1 cellular context compared by ENCODE assay signal in genomic region chr4:73585345-73585744, GRCh38.
TF ChIP-seq lines count a peak whose summit lies in the region.

No MANE protein-coding gene starts in this region.

TF ChIP-seq in GM23338, 12 proteins besides CTCF, POLR2A, EP300 and RAD21 (continued from another document):
- TF ChIP-seq REST (IDR thresholded peaks at IDR 0.05; ENCODE audit: unreplicated experiment) (no peak), EZH2 (IDR thresholded peaks at IDR 0.05; ENCODE audit: low read depth, unreplicated experiment) (no peak), ZNF462 (CRISPR knock-in tag; IDR thresholded peaks at IDR 0.05) (no peak), ETS1 (IDR thresholded peaks at IDR 0.05) (no peak), NANOG (IDR thresholded peaks at IDR 0.05; ENCODE audit: borderline replicate concordance) (no peak), CREB1 (CRISPR knock-in tag; IDR thresholded peaks at IDR 0.05; ENCODE audit: low read depth) (no peak), POLR2AphosphoS5 (IDR thresholded peaks at IDR 0.05; ENCODE audit: low read depth) (no peak), STAT1 (IDR thresholded peaks at IDR 0.05; ENCODE audit: unreplicated experiment) (no peak), JUNB (IDR thresholded peaks at IDR 0.05; ENCODE audit: unreplicated experiment) (no peak)
